ENCODE assay signal across 20 cellular contexts in the genomic region with DNA sequence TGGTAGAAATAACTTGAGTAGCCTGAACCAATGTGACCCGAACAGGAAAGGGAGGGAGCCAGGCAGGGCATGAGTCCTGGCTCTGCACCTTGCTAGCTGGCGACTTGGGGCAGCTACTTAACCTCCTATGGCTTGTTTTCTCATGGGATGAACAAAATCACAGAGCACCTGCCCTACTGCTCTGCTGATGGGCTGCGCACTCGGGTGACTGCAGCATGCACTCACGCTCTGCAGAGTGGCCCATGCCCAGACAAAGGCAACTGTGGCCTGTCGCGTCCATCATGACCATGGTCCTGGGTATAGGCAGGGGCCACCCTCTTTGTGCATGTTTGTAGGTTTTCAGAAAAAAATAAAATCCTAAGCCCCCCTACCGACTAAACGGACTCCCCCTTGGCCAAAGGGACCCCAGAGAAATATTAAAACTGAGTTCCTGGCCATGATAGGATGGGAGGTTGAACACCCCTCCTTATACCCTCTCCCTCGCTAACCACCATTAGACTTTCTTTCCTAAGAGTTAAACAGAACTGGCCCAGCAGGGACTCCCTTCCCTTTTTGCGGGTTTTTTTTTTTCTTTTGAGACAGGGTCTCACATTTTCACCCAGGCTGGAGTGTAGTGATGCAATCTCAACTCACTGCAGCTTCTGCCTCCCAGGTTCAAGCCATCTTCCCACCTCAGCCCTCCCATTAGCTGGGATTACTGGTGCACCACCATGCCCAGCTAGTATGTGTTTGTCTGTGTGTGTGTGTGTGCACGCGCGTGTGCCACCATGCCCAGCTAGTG. TPM values are rescaled to one million over a fixed set of nuclear protein-coding genes. Genes with fewer than 3 reads are reported as not detected.
DNase-seq lines count a peak whose midpoint lies in the region; ATAC-seq and TF ChIP-seq lines count a peak whose summit lies in the region.
"Had no signal": no experiment of that assay in that cellular context is flagged by ENCODE, and none has a peak within 500 bp of the region (broad histone marks: within the 10 kb centered on the region; RNA-seq: fewer than 3 reads in every experiment).

No MANE protein-coding gene starts in this region.

- no peak overlapping the region for H4K91ac ChIP-seq in neuronal stem cell (ENCODE audit: low read depth, low read length, poor library complexity)

- peaks cover 8 to 14% of the 10 kb centered on the region in 2 donors for H3K4me1 ChIP-seq in neuronal stem cell (ENCODE audit: control insufficient read depth in 2 of 2, insufficient read depth in 1 of 2, low read depth in 1 of 2, low read length in 2 of 2)

- H3K27ac Mint-ChIP-seq in Calu3 (ENCODE audit: unreplicated experiment) (no peak overlapping the region), chondrocyte (ENCODE audit: unreplicated experiment) (no peak overlapping the region)
- H3K27ac Mint-ChIP-seq: H9; stimulated activated effector memory CD8-positive, alpha-beta T cell treated with anti-CD3 and anti-CD28 coated beads, Interleukin-12 subunit alpha, Interleukin-12 subunit beta, amount 100 ng/mL, for 72 hours had no signal

- H3K4me1 Mint-ChIP-seq in Calu3 (ENCODE audit: low read depth, unreplicated experiment) (peaks cover 31% of the 10 kb centered on the region), chondrocyte (ENCODE audit: low read depth) (peaks cover 33% of the 10 kb centered on the region)

- peak overlapping the region; percentile 44 for H3K18ac ChIP-seq in neuronal stem cell (ENCODE audit: low read length)

- no peak overlapping the region for H3K4me3 ChIP-seq in neuronal stem cell (ENCODE audit: low read length in 2 of 2)
- H3K4me3 ChIP-seq: psoas muscle, SK-N-MC, vagina had no signal

- H4K8ac ChIP-seq in neuronal stem cell (ENCODE audit: low read depth, low read length): no peak overlapping the region

- TF ChIP-seq CTCF in Calu3 (IDR thresholded peaks at IDR 0.05; ENCODE audit: unreplicated experiment): no peak
- no peak for TF ChIP-seq CTCF in chondrocyte (IDR thresholded peaks at IDR 0.05)

- ATAC-seq in HG02798 (IDR thresholded peaks at IDR 0.05; ENCODE audit: poor library complexity, unreplicated experiment): no peak
- no peak for ATAC-seq in HG03442 (IDR thresholded peaks at IDR 0.05; ENCODE audit: unreplicated experiment)
- ATAC-seq: stimulated activated effector memory CD8-positive, alpha-beta T cell treated with anti-CD3 and anti-CD28 coated beads, Interleukin-12 subunit alpha, Interleukin-12 subunit beta, amount 100 ng/mL, for 72 hours had no signal

- H3K4ac ChIP-seq in neuronal stem cell (ENCODE audit: low read length): no peak overlapping the region

- H3K79me1 ChIP-seq in neuronal stem cell (ENCODE audit: low read depth, low read length): no peaks in the 10 kb centered on the region

- H3K27me3 ChIP-seq in neuronal stem cell (ENCODE audit: control insufficient read depth in 3 of 3, insufficient read depth in 3 of 3, low read depth in 1 of 3, low read length in 3 of 3): no peaks in the 10 kb centered on the region
- H3K27me3 ChIP-seq: vagina had no signal

- H3K9ac ChIP-seq in neuronal stem cell (ENCODE audit: low read depth, low read length, poor library complexity): no peak overlapping the region

- H3K27ac ChIP-seq in neuronal stem cell (replicated peaks; ENCODE audit: low read length): no peak overlapping the region
- H3K27ac ChIP-seq: psoas muscle, SK-N-MC had no signal

- no CpG with 5 or more reads among the region's 14 CpGs for WGBS in neuronal stem cell (ENCODE audit: extremely low coverage in 2 of 2, insufficient read length in 2 of 2, insufficient replicate concordance in 1 of 2), 2 donors

- H3K36me3 Mint-ChIP-seq in Calu3 (ENCODE audit: insufficient read depth, unreplicated experiment) (peaks cover 7% of the 10 kb centered on the region), chondrocyte (ENCODE audit: low read depth) (no peaks in the 10 kb centered on the region)
- H3K36me3 Mint-ChIP-seq: stimulated activated effector memory CD8-positive, alpha-beta T cell treated with anti-CD3 and anti-CD28 coated beads, Interleukin-12 subunit alpha, Interleukin-12 subunit beta, amount 100 ng/mL, for 72 hours had no signal

- H2AFZ ChIP-seq in neuronal stem cell (ENCODE audit: low read length): no peak overlapping the region

- H2BK5ac ChIP-seq in neuronal stem cell (ENCODE audit: low read length): no peak overlapping the region

- CTCF ChIA-PET in Calu3 (lab: Charles Lee): interaction anchor here (0.6 to 1.6 kb wide), 6 partner anchors 8 to 187 kb away, joined by 3 to 9 read pairs (median 5); no protein-coding TSS in a partner anchor

- no peak for DNase-seq in Calu3
- DNase-seq in KBM-7: peak; percentile 41
- peak; percentile 32 for DNase-seq in chondrocyte (ENCODE audit: low spot score)
- no peak for DNase-seq in neuronal stem cell (ENCODE audit: low spot score)
- DNase-seq in Ammon's horn (ENCODE audit: low spot score): no peak
- DNase-seq: activated CD4-positive, alpha-beta T cell treated with anti-CD3 and anti-CD28 coated beads for 48 hours; activated naive CD4-positive, alpha-beta T cell; activated T-cell treated with anti-CD3 and anti-CD28 coated beads, Interleukin-2, amount 50 U/mL, for 48 hours; amniotic stem cell; H9; NCI-H1105 treated with DMSO at 0.1 percent for 48 hours; NCI-H510A treated with DMSO at 0.1 percent for 48 hours; psoas muscle; RPMI8226; small intestine had no signal

- no peak overlapping the region for H2BK15ac ChIP-seq in neuronal stem cell (ENCODE audit: low read length)

- in situ Hi-C loops in KBM-7 (cut with MboI; ENCODE audit: low pct_unique_long_range_greater_than_20kb, low sequenced_read_pairs): no loop called here

- H3K27me3 Mint-ChIP-seq in Calu3 (ENCODE audit: unreplicated experiment): peaks cover 14% of the 10 kb centered on the region
- H3K27me3 Mint-ChIP-seq in chondrocyte (ENCODE audit: low read depth): no peaks in the 10 kb centered on the region

- peak overlapping the region; percentile 42 for H2BK12ac ChIP-seq in neuronal stem cell (ENCODE audit: low read length)

- H2AK5ac ChIP-seq in neuronal stem cell (ENCODE audit: low read depth, low read length): no peak overlapping the region

- H3K23ac ChIP-seq in neuronal stem cell (ENCODE audit: low read depth, low read length, poor library complexity): no peak overlapping the region

- no peak overlapping the region for H2BK120ac ChIP-seq in neuronal stem cell (ENCODE audit: low read depth, low read length)

- intact Hi-C loops in Calu3 (cut with micrococcal nuclease; ENCODE audit: unreplicated experiment): no loop called here

- H3K9me3 ChIP-seq in neuronal stem cell (replicated peaks in 1 of 2; ENCODE audit: control insufficient read depth in 2 of 2, insufficient read depth in 1 of 2, low read depth in 1 of 2, low read length in 2 of 2): no peaks in the 10 kb centered on the region
- H3K9me3 ChIP-seq: psoas muscle, vagina had no signal

- H3K14ac ChIP-seq in neuronal stem cell (ENCODE audit: low read length): no peak overlapping the region

- H3K4me3 Mint-ChIP-seq in Calu3 (ENCODE audit: low read depth, unreplicated experiment): peak overlapping the region; percentile 48
- no peak overlapping the region for H3K4me3 Mint-ChIP-seq in chondrocyte (ENCODE audit: unreplicated experiment)
- H3K4me3 Mint-ChIP-seq: H9; stimulated activated effector memory CD8-positive, alpha-beta T cell treated with anti-CD3 and anti-CD28 coated beads, Interleukin-12 subunit alpha, Interleukin-12 subunit beta, amount 100 ng/mL, for 72 hours had no signal

- no peak overlapping the region for H3K4me2 ChIP-seq in neuronal stem cell (ENCODE audit: insufficient read depth, low read length, poor library complexity, severe bottlenecking)

- no peaks in the 10 kb centered on the region for H3K36me3 ChIP-seq in neuronal stem cell (replicated peaks in 1 of 2; ENCODE audit: control insufficient read depth in 2 of 2, insufficient read depth in 2 of 2, low read length in 2 of 2)
- H3K36me3 ChIP-seq: vagina had no signal

- BruUV-seq in Calu3 (replicated peaks; lab: Mats Ljungman, UMichigan): no TSS peak

- H3K9me3 Mint-ChIP-seq in Calu3 (ENCODE audit: low read depth, unreplicated experiment) (no peaks in the 10 kb centered on the region), chondrocyte (ENCODE audit: low read depth) (peaks cover 4% of the 10 kb centered on the region)
- H3K9me3 Mint-ChIP-seq: stimulated activated effector memory CD8-positive, alpha-beta T cell treated with anti-CD3 and anti-CD28 coated beads, Interleukin-12 subunit alpha, Interleukin-12 subunit beta, amount 100 ng/mL, for 72 hours had no signal

RNA-seq across cellular contexts. Expression of gene VWF, which starts 32.5 kb away (rescaled TPM):
- total RNA-seq in Calu3 (2022): not detected in 2 replicates
- total RNA-seq in chondrocyte: 0.05 to 0.08 TPM (median 0.07 TPM) in 3 replicates
- polyA plus RNA-seq in neuronal stem cell (2013, experiment 1 of 2): 0.24 TPM
- 0.25 TPM for polyA plus RNA-seq in neuronal stem cell (2013, experiment 2 of 2)

Comparison
In these comparisons a context has a peak if more than half of its experiments do, and no peak if none do; other contexts are left out.
1. DNase-seq: peak in KBM-7 (single experiment) and chondrocyte (single experiment); none in Calu3 (single experiment), neuronal stem cell (single experiment) and Ammon's horn (single experiment).